ENCODE assay signal across 18 cellular contexts in genomic region chr19:371501-372160, GRCh38. TPM values are rescaled to one million over a fixed set of nuclear protein-coding genes. Genes with fewer than 3 reads are reported as not detected.
DNase-seq lines count a peak whose midpoint lies in the region; ATAC-seq and TF ChIP-seq lines count a peak whose summit lies in the region.
"Had no signal": no experiment of that assay in that cellular context is flagged by ENCODE, and none has a peak within 500 bp of the region (broad histone marks: within the 10 kb centered on the region; RNA-seq: fewer than 3 reads in every experiment).

No MANE protein-coding gene starts in this region.

- no peak overlapping the region for H2AFZ ChIP-seq in mesenchymal stem cell (ENCODE audit: low read depth, low read length)

- no peak overlapping the region for H2BK12ac ChIP-seq in mesenchymal stem cell (ENCODE audit: low read length in 2 of 2)

- H2BK120ac ChIP-seq in mesenchymal stem cell (ENCODE audit: low read depth, low read length), result no peak overlapping the region

- no peak overlapping the region for H2AK5ac ChIP-seq in mesenchymal stem cell (ENCODE audit: low read length, severe bottlenecking)

- no peak overlapping the region for H2BK15ac ChIP-seq in mesenchymal stem cell (ENCODE audit: low read depth, poor library complexity, severe bottlenecking)

- no peak for TF ChIP-seq CTCF in endodermal cell (conservative IDR thresholded peaks at IDR 0.05)

- peaks cover 19% of the 10 kb centered on the region for H3K27me3 Mint-ChIP-seq in endodermal cell (ENCODE audit: insufficient read depth)

- no peaks in the 10 kb centered on the region for H3K36me3 ChIP-seq in endodermal cell (ENCODE audit: control insufficient read depth, insufficient read depth, low read length)
- peaks cover 0 to 3% of the 10 kb centered on the region in 2 experiments for H3K36me3 ChIP-seq in mesenchymal stem cell (ENCODE audit: control insufficient read depth in 1 of 2, insufficient read depth in 2 of 2, low read depth in 1 of 2, low read length in 2 of 2)
- H3K36me3 ChIP-seq: cardiac muscle cell, gastroesophageal sphincter, ovary, stomach had no signal

- H3K27me3 ChIP-seq in endodermal cell (ENCODE audit: control insufficient read depth, insufficient read depth, low read length, poor library complexity, severe bottlenecking), result no peaks in the 10 kb centered on the region
- peaks cover 84 to 88% of the 10 kb centered on the region in 2 experiments for H3K27me3 ChIP-seq in mesenchymal stem cell (ENCODE audit: control insufficient read depth in 1 of 2, insufficient read depth in 1 of 2, low read length in 2 of 2)
- H3K27me3 ChIP-seq: cardiac muscle cell, ovary had no signal

- no peaks in the 10 kb centered on the region for H3K9me3 ChIP-seq in endodermal cell (ENCODE audit: control insufficient read depth, low read length)
- no peaks in the 10 kb centered on the region for H3K9me3 ChIP-seq in mesenchymal stem cell (ENCODE audit: control insufficient read depth, low read length)
- H3K9me3 ChIP-seq: gastroesophageal sphincter, ovary, stomach had no signal

- no peak overlapping the region for H3K4me3 Mint-ChIP-seq in endodermal cell
- H3K4me3 Mint-ChIP-seq: IgD-negative memory B cell, immature natural killer cell had no signal

- H3K27ac Mint-ChIP-seq in endodermal cell, result no peak overlapping the region
- H3K27ac Mint-ChIP-seq: activated naive CD4-positive, alpha-beta T cell treated with anti-CD3 and anti-CD28 coated beads, Interleukin-2, amount 50 U/mL, for 72 hours; immature natural killer cell had no signal

- no peak overlapping the region for H3K18ac ChIP-seq in mesenchymal stem cell (ENCODE audit: low read depth in 1 of 2, low read length in 2 of 2)

- no peak overlapping the region for H3K23ac ChIP-seq in mesenchymal stem cell (ENCODE audit: low read length in 2 of 2)

- H4K8ac ChIP-seq in mesenchymal stem cell (ENCODE audit: low read length), result no peak overlapping the region

- no peaks in the 10 kb centered on the region for H3K4me1 ChIP-seq in endodermal cell (ENCODE audit: control insufficient read depth, insufficient read depth, low read length)
- H3K4me1 ChIP-seq in mesenchymal stem cell (ENCODE audit: control insufficient read depth, insufficient read depth, low read depth, low read length), result no peaks in the 10 kb centered on the region

- H3K4ac ChIP-seq in mesenchymal stem cell (ENCODE audit: low read depth in 1 of 2, low read length in 2 of 2), result no peak overlapping the region

- intact Hi-C loops in posterior vena cava (cut with DNase I), result no loop called here

- H3K14ac ChIP-seq in mesenchymal stem cell (ENCODE audit: low read length in 2 of 2), result no peak overlapping the region

- no peaks in the 10 kb centered on the region for H3K4me1 Mint-ChIP-seq in endodermal cell
- H3K4me1 Mint-ChIP-seq: IgD-negative memory B cell, immature natural killer cell had no signal

- no peak overlapping the region for H3K4me2 ChIP-seq in mesenchymal stem cell (ENCODE audit: low read length, poor library complexity, severe bottlenecking)

- ATAC-seq in HG03432 (IDR thresholded peaks at IDR 0.05; ENCODE audit: unreplicated experiment), result no peak
- ATAC-seq: activated naive CD4-positive, alpha-beta T cell treated with anti-CD3 and anti-CD28 coated beads, Interleukin-2, amount 50 U/mL, for 72 hours had no signal

- H3K9me3 Mint-ChIP-seq in endodermal cell, result no peaks in the 10 kb centered on the region
- H3K9me3 Mint-ChIP-seq: activated naive CD4-positive, alpha-beta T cell treated with anti-CD3 and anti-CD28 coated beads, Interleukin-2, amount 50 U/mL, for 72 hours; IgD-negative memory B cell; immature natural killer cell had no signal

- no peak overlapping the region for H3K27ac ChIP-seq in endodermal cell (ENCODE audit: low read depth, low read length)
- H3K27ac ChIP-seq in mesenchymal stem cell (ENCODE audit: low read length, poor library complexity, severe bottlenecking), result no peak overlapping the region
- H3K27ac ChIP-seq: cardiac muscle cell, gastroesophageal sphincter, ovary, stomach had no signal

- peak; percentile 67 for DNase-seq in Jurkat, Clone E6-1 (ENCODE audit: low read depth, low spot score)
- DNase-seq in NCI-H1694 treated with DMSO at 0.1 percent for 48 hours (lab: John Stamatoyannopoulos, UW), result peak; percentile 53
- DNase-seq in endodermal cell, result peak; percentile 27
- peak; percentile 15 for DNase-seq in posterior vena cava (ENCODE audit: low spot score)
- no peak for DNase-seq in NCI-H128 (lab: John Stamatoyannopoulos, UW; ENCODE audit: unreplicated experiment)
- no peak for DNase-seq in mesenchymal stem cell
- DNase-seq: immature natural killer cell, NCI-H1436 treated with DMSO at 0.1 percent for 48 hours, NCI-H524 treated with DMSO at 0.1 percent for 48 hours had no signal

- 85 to 90% methylated on average over 14 to 17 of the region's 17 CpGs for WGBS in endodermal cell (ENCODE audit: insufficient coverage in 1 of 2, insufficient read length in 1 of 2), 2 experiments
- WGBS in mesenchymal stem cell, result 78% methylated on average over 16 of the region's 17 CpGs

- no peak overlapping the region for H3K9ac ChIP-seq in endodermal cell (ENCODE audit: extremely low read depth, low read length, poor library complexity, severe bottlenecking)
- no peak overlapping the region for H3K9ac ChIP-seq in mesenchymal stem cell (ENCODE audit: low read length)

- H3K4me3 ChIP-seq in Jurkat, Clone E6-1 (ENCODE audit: low read length), result peak overlapping the region; percentile 16
- H3K4me3 ChIP-seq in endodermal cell (ENCODE audit: low read length) (no peak overlapping the region), mesenchymal stem cell (ENCODE audit: insufficient read depth in 1 of 2, low read depth in 1 of 2, low read length in 2 of 2) (no peak overlapping the region)
- H3K4me3 ChIP-seq: cardiac muscle cell, gastroesophageal sphincter, ovary, stomach had no signal

- H2BK5ac ChIP-seq in mesenchymal stem cell (ENCODE audit: low read depth, low read length, poor library complexity, severe bottlenecking), result no peak overlapping the region

- no peaks in the 10 kb centered on the region for H3K36me3 Mint-ChIP-seq in endodermal cell (ENCODE audit: low read depth)
- H3K36me3 Mint-ChIP-seq: activated naive CD4-positive, alpha-beta T cell treated with anti-CD3 and anti-CD28 coated beads, Interleukin-2, amount 50 U/mL, for 72 hours; IgD-negative memory B cell; immature natural killer cell had no signal

- H4K91ac ChIP-seq in mesenchymal stem cell (ENCODE audit: low read length), result no peak overlapping the region

- H3K79me1 ChIP-seq in mesenchymal stem cell (replicated peaks; ENCODE audit: low read length, poor library complexity, severe bottlenecking), result no peaks in the 10 kb centered on the region

RNA-seq across cellular contexts. Expression of gene MIER2, which starts 27.0 kb away (rescaled TPM):
- polyA plus RNA-seq in Jurkat, Clone E6-1 (2012; ENCODE audit: insufficient read depth, insufficient read length), result 27.6 TPM
- total RNA-seq in endodermal cell (10 to 100 TPM; 50.5 to 51.3 TPM), posterior vena cava (10 to 100 TPM; 18.8 to 25.3 TPM)
- 42.8 TPM for polyA plus RNA-seq in endodermal cell (2013, experiment 1 of 2)
- 45.0 TPM for polyA plus RNA-seq in endodermal cell (2013, experiment 2 of 2)
- 32.6 TPM for polyA plus RNA-seq in mesenchymal stem cell (2013, experiment 1 of 2)
- 31.7 TPM for polyA plus RNA-seq in mesenchymal stem cell (2013, experiment 2 of 2)

RNA-seq across cellular contexts. Expression of gene C2CD4C, which starts 37.3 kb away (rescaled TPM):
- polyA plus RNA-seq in Jurkat, Clone E6-1 (2012; ENCODE audit: insufficient read depth, insufficient read length), result 4.0 TPM
- total RNA-seq in endodermal cell (10 to 100 TPM in 1 of 2 donors, 1 to 10 TPM in 1; 5.6 to 25.0 TPM), posterior vena cava (1 to 10 TPM; 1.1 to 2.9 TPM)
- 20.2 TPM for polyA plus RNA-seq in endodermal cell (2013, experiment 1 of 2)
- 16.2 TPM for polyA plus RNA-seq in endodermal cell (2013, experiment 2 of 2)
- polyA plus RNA-seq in mesenchymal stem cell (2013, experiment 1 of 2), result 0.35 TPM
- polyA plus RNA-seq in mesenchymal stem cell (2013, experiment 2 of 2), result 0.37 TPM
- total RNA-seq: Daoy; T-helper 1 cell treated with Interleukin-12 subunit alpha and Interleukin-12 subunit beta and Interleukin-4 antibody, amounts not matched to agents 30 ng/mL and 1 ng/mL, for 36 hours had no signal
- polyA plus RNA-seq: IgD-negative memory B cell, immature natural killer cell had no signal

Comparison
In these comparisons a context has a peak if more than half of its experiments do, and no peak if none do; other contexts are left out.
1. DNase-seq: peak in Jurkat, Clone E6-1 (single experiment), NCI-H1694 treated with DMSO at 0.1 percent for 48 hours (single experiment), endodermal cell (single experiment) and posterior vena cava (single experiment); none in NCI-H128 (single experiment) and mesenchymal stem cell (single experiment).